In genomic region chr6:111482236-111482958, GRCh38 we compare ENCODE assay signal across 1 cellular context.
TF ChIP-seq lines count a peak whose summit lies in the region.

No MANE protein-coding gene starts in this region.

TF ChIP-seq in GM12878, 131 proteins besides CTCF, POLR2A, EP300 and RAD21 (continued from another document):
- TF ChIP-seq EED (IDR thresholded peaks at IDR 0.05; ENCODE audit: low read depth), result 0 out of 2 replicates have a peak, but pooled peaks have one; percentile 23
- peak; percentile 77 to 89 for TF ChIP-seq BHLHE40 (IDR thresholded peaks at IDR 0.05; ENCODE audit: borderline replicate concordance in 1 of 2, low read depth in 2 of 2, low read length in 1 of 2)
- TF ChIP-seq NKRF (conservative IDR thresholded peaks at IDR 0.05), result peak; percentile 35; the same call in 1 of the 2 replicates
- TF ChIP-seq MXI1 (IDR thresholded peaks at IDR 0.05; ENCODE audit: low read depth, low read length), result peak; percentile 47; the same call in 1 of the 2 replicates
- 0 out of 2 replicates have a peak, but pooled peaks have one; percentile 4 for TF ChIP-seq TCF3 (IDR thresholded peaks at IDR 0.05; ENCODE audit: borderline replicate concordance, insufficient read depth, low read depth, low read length)
- TF ChIP-seq E2F8 (IDR thresholded peaks at IDR 0.05; ENCODE audit: low read depth, partially characterized antibody), result no peak
- TF ChIP-seq ESRRA (IDR thresholded peaks at IDR 0.05; ENCODE audit: low read length), result 0 out of 2 replicates have a peak, but pooled peaks have one; percentile 16
- TF ChIP-seq RELB (IDR thresholded peaks at IDR 0.05; ENCODE audit: low read depth), result no peak
- no peak for TF ChIP-seq NR2C1 (IDR thresholded peaks at IDR 0.05)
- no peak for TF ChIP-seq HCFC1 (IDR thresholded peaks at IDR 0.05; ENCODE audit: low read length)
- no peak for TF ChIP-seq KDM1A (IDR thresholded peaks at IDR 0.05; ENCODE audit: borderline replicate concordance)
- peak; percentile 66 for TF ChIP-seq DPF2 (IDR thresholded peaks at IDR 0.05)
- TF ChIP-seq NR2F1 (conservative IDR thresholded peaks at IDR 0.05), result peak; percentile 38; the same call in 1 of the 2 replicates
- peak; percentile 89 for TF ChIP-seq GATAD2B (conservative IDR thresholded peaks at IDR 0.05; ENCODE audit: low read depth)
- TF ChIP-seq LARP7 (IDR thresholded peaks at IDR 0.05), result peak; percentile 46; the same call in 1 of the 2 replicates
- 0 out of 2 replicates have a peak, but pooled peaks have one; percentile 65 for TF ChIP-seq SMARCA5 (IDR thresholded peaks at IDR 0.05)
- TF ChIP-seq BACH1 (IDR thresholded peaks at IDR 0.05; ENCODE audit: borderline replicate concordance), result peak; percentile 87
- TF ChIP-seq ATF2 (IDR thresholded peaks at IDR 0.05; ENCODE audit: low read length), result no peak
- peak; percentile 87 for TF ChIP-seq IKZF1 (conservative IDR thresholded peaks at IDR 0.05)
- 0 out of 2 replicates have a peak, but pooled peaks have one; percentile 4 for TF ChIP-seq TBL1XR1 (IDR thresholded peaks at IDR 0.05; ENCODE audit: low read depth, low read length)
- TF ChIP-seq ASH2L (IDR thresholded peaks at IDR 0.05; ENCODE audit: borderline replicate concordance, low read depth), result peak; percentile 28; the same call in 1 of the 2 replicates
- TF ChIP-seq SMAD5 (IDR thresholded peaks at IDR 0.05; ENCODE audit: low read depth), result peak; percentile 43; the same call in 1 of the 2 replicates
- TF ChIP-seq PBX3 (IDR thresholded peaks at IDR 0.05; ENCODE audit: insufficient replicate concordance, low read depth, low read length), result no peak
- TF ChIP-seq RBBP5 (conservative IDR thresholded peaks at IDR 0.05), result peak; percentile 79; the same call in 1 of the 2 replicates
- no peak for TF ChIP-seq JUND (IDR thresholded peaks at IDR 0.05; ENCODE audit: low read depth, low read length)
- TF ChIP-seq HDAC6 (IDR thresholded peaks at IDR 0.05; ENCODE audit: unreplicated experiment), result peak; percentile 10
